In genomic region chr17:44219636-44220210, GRCh38 we compare ENCODE assay signal across 8 cellular contexts. TPM values are rescaled to one million over a fixed set of nuclear protein-coding genes. Genes with fewer than 3 reads are reported as not detected.
A peak's percentile ranks its signal among the peaks of the same experiment; 100 is the strongest.
DNase-seq lines count a peak whose midpoint lies in the region; ATAC-seq lines count a peak whose summit lies in the region.

Gene UBTF, minus strand, starts transcription at chr17:44219675. Its CDS starts 1,446 bp downstream, at chr17:44218229.

- DNase-seq in EH (ENCODE audit: low read depth), result peak; percentile 75
- DNase-seq in NCI-H2107 treated with DMSO at 0.1 percent for 48 hours (lab: John Stamatoyannopoulos, UW; ENCODE audit: unreplicated experiment), result peak; percentile 24
- DNase-seq in activated CD4-positive, CD25-positive, alpha-beta regulatory T cell treated with anti-CD3 and anti-CD28 coated beads, Interleukin-2, amount 50 U/mL, for 72 hours, result peak; percentile 70
- peak; percentile 39 for DNase-seq in dedifferentiated amniotic fluid mesenchymal stem cell (ENCODE audit: extremely low spot score)
- peak; percentile 65 to 70 for DNase-seq in left colon
- peak; percentile 45 for DNase-seq in stimulated activated CD4-positive, alpha-beta T cell treated with anti-CD3 and anti-CD28 coated beads, Interleukin-1b, Interleukin-23, amount 100 ng/mL, for 48 hours

- intact Hi-C loops in left colon (cut with DNase I, micrococcal nuclease), result loop anchor here in 1 of 2 donors (5.0 kb wide), 1 partner anchor 108 kb away; no protein-coding TSS in a partner anchor

- peak; percentile 8 for ATAC-seq in HG02623 (IDR thresholded peaks at IDR 0.05; ENCODE audit: unreplicated experiment)
- ATAC-seq in left colon, result peak; percentile 4
- no peak for ATAC-seq in HG02981 (IDR thresholded peaks at IDR 0.05; ENCODE audit: unreplicated experiment)

RNA-seq across cellular contexts. Expression of gene UBTF, which starts in this region (rescaled TPM):
- 10 to 100 TPM; 61.1 to 69.6 TPM for total RNA-seq in left colon

Comparison
In these comparisons a context has a peak if more than half of its experiments do, and no peak if none do; other contexts are left out.
1. DNase-seq: peak in every context shown above with its lines; median percentile 75 in EH; 70 in activated CD4-positive, CD25-positive, alpha-beta regulatory T cell treated with anti-CD3 and anti-CD28 coated beads, Interleukin-2, amount 50 U/mL, for 72 hours; 68 in left colon; 45 in stimulated activated CD4-positive, alpha-beta T cell treated with anti-CD3 and anti-CD28 coated beads, Interleukin-1b, Interleukin-23, amount 100 ng/mL, for 48 hours; 39 in dedifferentiated amniotic fluid mesenchymal stem cell; 24 in NCI-H2107 treated with DMSO at 0.1 percent for 48 hours.